Comparison of ENCODE assay signal across 17 cellular contexts in the genomic region with DNA sequence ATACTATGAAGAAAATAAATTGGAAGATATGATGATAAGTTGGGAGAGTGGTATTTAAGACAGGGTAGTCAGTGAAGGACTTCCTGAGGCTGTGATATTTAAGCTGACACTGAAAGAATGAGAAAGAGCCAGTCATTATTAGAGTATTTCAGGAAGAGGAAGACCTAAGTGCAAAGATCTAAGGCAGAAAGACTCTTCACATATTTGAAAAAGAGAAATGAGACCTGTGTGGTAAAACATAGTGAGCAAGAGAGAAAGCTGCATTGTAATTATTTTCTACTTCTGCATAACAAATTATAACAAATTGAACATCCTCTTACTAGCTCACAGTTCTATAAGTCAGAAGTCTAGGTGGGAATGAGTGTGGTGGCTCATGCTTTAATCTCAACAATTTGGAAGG. TPM values are rescaled to one million over a fixed set of nuclear protein-coding genes. Genes with fewer than 3 reads are reported as not detected.
DNase-seq lines count a peak whose midpoint lies in the region; ATAC-seq and TF ChIP-seq lines count a peak whose summit lies in the region.
"Had no signal": no experiment of that assay in that cellular context is flagged by ENCODE, and none has a peak within 500 bp of the region (broad histone marks: within the 10 kb centered on the region; RNA-seq: fewer than 3 reads in every experiment).

No MANE protein-coding gene starts in this region.

- no peak overlapping the region for H3K4me3 ChIP-seq in gastroesophageal sphincter
- H3K4me3 ChIP-seq: left ventricle myocardium inferior, MG63 had no signal

- no peaks in the 10 kb centered on the region for H3K36me3 ChIP-seq in gastroesophageal sphincter
- H3K36me3 ChIP-seq: left ventricle myocardium inferior, MG63 had no signal

- no peaks in the 10 kb centered on the region for H3K9me3 Mint-ChIP-seq in natural killer cell
- no peaks in the 10 kb centered on the region for H3K9me3 Mint-ChIP-seq in activated naive CD4-positive, alpha-beta T cell treated with anti-CD3 and anti-CD28 coated beads, Interleukin-2, amount 10 ng/mL, durations not matched to agents 7 days and 5 days
- H3K9me3 Mint-ChIP-seq: activated CD4-positive, alpha-beta memory T cell treated with anti-CD3 and anti-CD28 coated beads for 36 hours; activated naive CD8-positive, alpha-beta T cell treated with anti-CD3 and anti-CD28 coated beads, Interleukin-2, amount 10 ng/mL, durations not matched to agents 7 days and 5 days; CD8-positive, alpha-beta T cell had no signal

- DNase-seq in natural killer cell (no peak), kidney tubule cell (ENCODE audit: low spot score) (no peak)
- no peak for DNase-seq in activated CD4-positive, alpha-beta T cell treated with anti-CD3 and anti-CD28 coated beads, Interleukin-2, amount 50 U/mL, for 1 hour
- no peak for DNase-seq in activated naive CD4-positive, alpha-beta T cell treated with anti-CD3 and anti-CD28 coated beads, Interleukin-2, amount 10 ng/mL, durations not matched to agents 7 days and 5 days
- DNase-seq: activated CD4-positive, alpha-beta memory T cell treated with anti-CD3 and anti-CD28 coated beads for 36 hours; activated naive CD8-positive, alpha-beta T cell treated with anti-CD3 and anti-CD28 coated beads, Interleukin-2, amount 10 ng/mL, durations not matched to agents 7 days and 5 days; CD8-positive, alpha-beta T cell; dermis blood vessel endothelial cell; left ventricle myocardium inferior; MG63; NCI-H510A; nucleus accumbens; stimulated activated CD4-positive, alpha-beta T cell treated with anti-CD3 and anti-CD28 coated beads, Interleukin-1b, Interleukin-23, amount 100 ng/mL, for 48 hours had no signal

- no peak overlapping the region for H3K27ac Mint-ChIP-seq in natural killer cell
- no peak overlapping the region for H3K27ac Mint-ChIP-seq in activated naive CD4-positive, alpha-beta T cell treated with anti-CD3 and anti-CD28 coated beads, Interleukin-2, amount 10 ng/mL, durations not matched to agents 7 days and 5 days
- H3K27ac Mint-ChIP-seq: activated CD4-positive, alpha-beta memory T cell treated with anti-CD3 and anti-CD28 coated beads for 36 hours; activated naive CD8-positive, alpha-beta T cell treated with anti-CD3 and anti-CD28 coated beads, Interleukin-2, amount 10 ng/mL, durations not matched to agents 7 days and 5 days; CD8-positive, alpha-beta T cell had no signal

- intact Hi-C loops in natural killer cell (cut with micrococcal nuclease): no loop called here

- CTCF ChIA-PET in activated naive CD4-positive, alpha-beta T cell treated with anti-CD3 and anti-CD28 coated beads, Interleukin-2, amount 10 ng/mL, durations not matched to agents 7 days and 5 days (lab: Charles Lee): interaction anchor here (3.3 kb wide), 1 partner anchor 24 kb away, joined by 10 read pairs; no protein-coding TSS in a partner anchor

- peaks cover 4 to 23% (median 5%) of the 10 kb centered on the region in 3 donors for H3K4me1 ChIP-seq in gastroesophageal sphincter

- no peaks in the 10 kb centered on the region for H3K9me3 ChIP-seq in gastroesophageal sphincter
- H3K9me3 ChIP-seq: left ventricle myocardium inferior, MG63 had no signal

- no peak overlapping the region for H3K27ac ChIP-seq in gastroesophageal sphincter
- H3K27ac ChIP-seq: left ventricle myocardium inferior had no signal

- H3K4me3 Mint-ChIP-seq in natural killer cell: no peak overlapping the region
- no peak overlapping the region for H3K4me3 Mint-ChIP-seq in activated naive CD4-positive, alpha-beta T cell treated with anti-CD3 and anti-CD28 coated beads, Interleukin-2, amount 10 ng/mL, durations not matched to agents 7 days and 5 days
- H3K4me3 Mint-ChIP-seq: activated CD4-positive, alpha-beta memory T cell treated with anti-CD3 and anti-CD28 coated beads for 36 hours; activated naive CD8-positive, alpha-beta T cell treated with anti-CD3 and anti-CD28 coated beads, Interleukin-2, amount 10 ng/mL, durations not matched to agents 7 days and 5 days; CD8-positive, alpha-beta T cell had no signal

- TF ChIP-seq POLR2A in gastroesophageal sphincter (IDR thresholded peaks at IDR 0.05): no peak

- TF ChIP-seq CTCF in gastroesophageal sphincter (IDR thresholded peaks at IDR 0.05): no peak
- no peak for TF ChIP-seq CTCF in natural killer cell (IDR thresholded peaks at IDR 0.05)

- TF ChIP-seq EP300 in gastroesophageal sphincter (IDR thresholded peaks at IDR 0.05): no peak

- peaks cover 7 to 15% of the 10 kb centered on the region in 2 donors for H3K27me3 Mint-ChIP-seq in natural killer cell (ENCODE audit: low read depth in 2 of 2)
- peaks cover 15% of the 10 kb centered on the region for H3K27me3 Mint-ChIP-seq in activated naive CD4-positive, alpha-beta T cell treated with anti-CD3 and anti-CD28 coated beads, Interleukin-2, amount 10 ng/mL, durations not matched to agents 7 days and 5 days

- no peaks in the 10 kb centered on the region for H3K27me3 ChIP-seq in gastroesophageal sphincter
- H3K27me3 ChIP-seq: MG63 had no signal

- no peaks in the 10 kb centered on the region for H3K4me1 Mint-ChIP-seq in natural killer cell
- peaks cover 3% of the 10 kb centered on the region for H3K4me1 Mint-ChIP-seq in activated naive CD4-positive, alpha-beta T cell treated with anti-CD3 and anti-CD28 coated beads, Interleukin-2, amount 10 ng/mL, durations not matched to agents 7 days and 5 days

- H3K36me3 Mint-ChIP-seq in natural killer cell: no peaks in the 10 kb centered on the region
- H3K36me3 Mint-ChIP-seq in activated naive CD4-positive, alpha-beta T cell treated with anti-CD3 and anti-CD28 coated beads, Interleukin-2, amount 10 ng/mL, durations not matched to agents 7 days and 5 days: no peaks in the 10 kb centered on the region
- H3K36me3 Mint-ChIP-seq: activated CD4-positive, alpha-beta memory T cell treated with anti-CD3 and anti-CD28 coated beads for 36 hours; activated naive CD8-positive, alpha-beta T cell treated with anti-CD3 and anti-CD28 coated beads, Interleukin-2, amount 10 ng/mL, durations not matched to agents 7 days and 5 days; CD8-positive, alpha-beta T cell had no signal

- ATAC-seq in GM18519 (IDR thresholded peaks at IDR 0.05; ENCODE audit: low FRiP score, unreplicated experiment) (peak; percentile 88), GM21528 (IDR thresholded peaks at IDR 0.05; ENCODE audit: low FRiP score, unreplicated experiment) (peak; percentile 80), HG03175 (IDR thresholded peaks at IDR 0.05; ENCODE audit: unreplicated experiment) (peak; percentile 69), gastroesophageal sphincter (peak; percentile 22), natural killer cell (no peak)
- ATAC-seq: CD8-positive, alpha-beta T cell had no signal

RNA-seq across cellular contexts. Expression of gene DOCK7, which starts 34.6 kb away (rescaled TPM):
- total RNA-seq in gastroesophageal sphincter: 10 to 100 TPM; 30.2 to 50.7 (median 36.2) TPM
- 10 to 100 TPM in 1 of 3 donors, 1 to 10 TPM in 2; 4.3 to 13.1 (median 6.0) TPM for total RNA-seq in natural killer cell

Comparison
In these comparisons a context has a peak if more than half of its experiments do, and no peak if none do; other contexts are left out.
1. ATAC-seq: peak in GM18519 (single experiment), GM21528 (single experiment), HG03175 (single experiment) and gastroesophageal sphincter (single experiment); none in natural killer cell (0 of 3).